Comparison of ENCODE assay signal across 1 cellular context in the genomic region with DNA sequence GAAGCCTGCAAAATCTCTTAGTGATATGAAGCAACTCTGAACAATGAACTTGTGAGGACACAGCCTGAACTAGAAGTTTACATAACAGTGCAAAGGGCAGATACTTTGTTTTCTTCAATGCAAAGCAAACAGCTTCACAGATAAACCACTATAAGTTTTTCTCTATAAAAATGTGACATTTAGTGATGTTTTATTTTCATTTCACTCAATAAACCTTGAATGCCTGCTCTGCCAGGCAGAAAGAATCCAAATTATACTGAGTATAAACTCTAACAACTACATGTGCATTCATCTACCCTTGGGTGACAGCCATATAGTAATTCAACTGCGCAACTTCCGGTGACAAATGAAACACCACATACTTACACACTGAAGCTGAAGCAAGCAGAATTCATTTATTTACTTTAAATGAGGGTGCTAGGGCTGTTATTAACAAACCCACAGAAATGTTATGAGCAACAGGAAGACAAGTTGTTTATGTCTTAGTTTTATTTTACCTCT.
TF ChIP-seq lines count a peak whose summit lies in the region.

No MANE protein-coding gene starts in this region.

TF ChIP-seq in HepG2, 621 proteins besides CTCF, POLR2A, EP300 and RAD21 (continued from another document and continues in another):
- TF ChIP-seq, protein P1, sequence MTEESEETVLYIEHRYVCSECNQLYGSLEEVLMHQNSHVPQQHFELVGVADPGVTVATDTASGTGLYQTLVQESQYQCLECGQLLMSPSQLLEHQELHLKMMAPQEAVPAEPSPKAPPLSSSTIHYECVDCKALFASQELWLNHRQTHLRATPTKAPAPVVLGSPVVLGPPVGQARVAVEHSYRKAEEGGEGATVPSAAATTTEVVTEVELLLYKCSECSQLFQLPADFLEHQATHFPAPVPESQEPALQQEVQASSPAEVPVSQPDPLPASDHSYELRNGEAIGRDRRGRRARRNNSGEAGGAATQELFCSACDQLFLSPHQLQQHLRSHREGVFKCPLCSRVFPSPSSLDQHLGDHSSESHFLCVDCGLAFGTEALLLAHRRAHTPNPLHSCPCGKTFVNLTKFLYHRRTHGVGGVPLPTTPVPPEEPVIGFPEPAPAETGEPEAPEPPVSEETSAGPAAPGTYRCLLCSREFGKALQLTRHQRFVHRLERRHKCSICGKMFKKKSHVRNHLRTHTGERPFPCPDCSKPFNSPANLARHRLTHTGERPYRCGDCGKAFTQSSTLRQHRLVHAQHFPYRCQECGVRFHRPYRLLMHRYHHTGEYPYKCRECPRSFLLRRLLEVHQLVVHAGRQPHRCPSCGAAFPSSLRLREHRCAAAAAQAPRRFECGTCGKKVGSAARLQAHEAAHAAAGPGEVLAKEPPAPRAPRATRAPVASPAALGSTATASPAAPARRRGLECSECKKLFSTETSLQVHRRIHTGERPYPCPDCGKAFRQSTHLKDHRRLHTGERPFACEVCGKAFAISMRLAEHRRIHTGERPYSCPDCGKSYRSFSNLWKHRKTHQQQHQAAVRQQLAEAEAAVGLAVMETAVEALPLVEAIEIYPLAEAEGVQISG (CRISPR knock-in tag; IDR thresholded peaks at IDR 0.05) = no peak
- TF ChIP-seq YEATS2 (CRISPR knock-in tag; IDR thresholded peaks at IDR 0.05; ENCODE audit: borderline replicate concordance) (peak; percentile 14; the same call in 1 of the 2 replicates), KAT8 (CRISPR knock-in tag; IDR thresholded peaks at IDR 0.05) (peak; percentile 60; the same call in 1 of the 2 replicates), KDM6A (CRISPR knock-in tag; IDR thresholded peaks at IDR 0.05; ENCODE audit: low read depth) (peak; percentile 52; the same call in 1 of the 2 replicates), HDAC2 (CRISPR knock-in tag; IDR thresholded peaks at IDR 0.05) (peak; percentile 76; the same call in 1 of the 2 replicates), DNMT1 (CRISPR knock-in tag; IDR thresholded peaks at IDR 0.05) (no peak), SMAD3 (CRISPR knock-in tag; IDR thresholded peaks at IDR 0.05) (peak; percentile 60), SPEN (CRISPR knock-in tag; IDR thresholded peaks at IDR 0.05; ENCODE audit: low read depth) (no peak), CHD4 (IDR thresholded peaks at IDR 0.05; ENCODE audit: borderline replicate concordance, low read length) (peak; percentile 58; the same call in 1 of the 2 replicates), ARNTL (CRISPR knock-in tag; IDR thresholded peaks at IDR 0.05) (0 out of 2 replicates have a peak, but pooled peaks have one; percentile 14), POLR2G (IDR thresholded peaks at IDR 0.05; ENCODE audit: low read depth, low read length) (0 out of 2 replicates have a peak, but pooled peaks have one; percentile 28), ZNF83 (CRISPR knock-in tag; IDR thresholded peaks at IDR 0.05; ENCODE audit: borderline replicate concordance) (no peak), MED8 (CRISPR knock-in tag; IDR thresholded peaks at IDR 0.05; ENCODE audit: insufficient replicate concordance) (no peak), NCOR1 (IDR thresholded peaks at IDR 0.05; ENCODE audit: borderline replicate concordance, low read length) (peak; percentile 98)
- TF ChIP-seq, protein P2, sequence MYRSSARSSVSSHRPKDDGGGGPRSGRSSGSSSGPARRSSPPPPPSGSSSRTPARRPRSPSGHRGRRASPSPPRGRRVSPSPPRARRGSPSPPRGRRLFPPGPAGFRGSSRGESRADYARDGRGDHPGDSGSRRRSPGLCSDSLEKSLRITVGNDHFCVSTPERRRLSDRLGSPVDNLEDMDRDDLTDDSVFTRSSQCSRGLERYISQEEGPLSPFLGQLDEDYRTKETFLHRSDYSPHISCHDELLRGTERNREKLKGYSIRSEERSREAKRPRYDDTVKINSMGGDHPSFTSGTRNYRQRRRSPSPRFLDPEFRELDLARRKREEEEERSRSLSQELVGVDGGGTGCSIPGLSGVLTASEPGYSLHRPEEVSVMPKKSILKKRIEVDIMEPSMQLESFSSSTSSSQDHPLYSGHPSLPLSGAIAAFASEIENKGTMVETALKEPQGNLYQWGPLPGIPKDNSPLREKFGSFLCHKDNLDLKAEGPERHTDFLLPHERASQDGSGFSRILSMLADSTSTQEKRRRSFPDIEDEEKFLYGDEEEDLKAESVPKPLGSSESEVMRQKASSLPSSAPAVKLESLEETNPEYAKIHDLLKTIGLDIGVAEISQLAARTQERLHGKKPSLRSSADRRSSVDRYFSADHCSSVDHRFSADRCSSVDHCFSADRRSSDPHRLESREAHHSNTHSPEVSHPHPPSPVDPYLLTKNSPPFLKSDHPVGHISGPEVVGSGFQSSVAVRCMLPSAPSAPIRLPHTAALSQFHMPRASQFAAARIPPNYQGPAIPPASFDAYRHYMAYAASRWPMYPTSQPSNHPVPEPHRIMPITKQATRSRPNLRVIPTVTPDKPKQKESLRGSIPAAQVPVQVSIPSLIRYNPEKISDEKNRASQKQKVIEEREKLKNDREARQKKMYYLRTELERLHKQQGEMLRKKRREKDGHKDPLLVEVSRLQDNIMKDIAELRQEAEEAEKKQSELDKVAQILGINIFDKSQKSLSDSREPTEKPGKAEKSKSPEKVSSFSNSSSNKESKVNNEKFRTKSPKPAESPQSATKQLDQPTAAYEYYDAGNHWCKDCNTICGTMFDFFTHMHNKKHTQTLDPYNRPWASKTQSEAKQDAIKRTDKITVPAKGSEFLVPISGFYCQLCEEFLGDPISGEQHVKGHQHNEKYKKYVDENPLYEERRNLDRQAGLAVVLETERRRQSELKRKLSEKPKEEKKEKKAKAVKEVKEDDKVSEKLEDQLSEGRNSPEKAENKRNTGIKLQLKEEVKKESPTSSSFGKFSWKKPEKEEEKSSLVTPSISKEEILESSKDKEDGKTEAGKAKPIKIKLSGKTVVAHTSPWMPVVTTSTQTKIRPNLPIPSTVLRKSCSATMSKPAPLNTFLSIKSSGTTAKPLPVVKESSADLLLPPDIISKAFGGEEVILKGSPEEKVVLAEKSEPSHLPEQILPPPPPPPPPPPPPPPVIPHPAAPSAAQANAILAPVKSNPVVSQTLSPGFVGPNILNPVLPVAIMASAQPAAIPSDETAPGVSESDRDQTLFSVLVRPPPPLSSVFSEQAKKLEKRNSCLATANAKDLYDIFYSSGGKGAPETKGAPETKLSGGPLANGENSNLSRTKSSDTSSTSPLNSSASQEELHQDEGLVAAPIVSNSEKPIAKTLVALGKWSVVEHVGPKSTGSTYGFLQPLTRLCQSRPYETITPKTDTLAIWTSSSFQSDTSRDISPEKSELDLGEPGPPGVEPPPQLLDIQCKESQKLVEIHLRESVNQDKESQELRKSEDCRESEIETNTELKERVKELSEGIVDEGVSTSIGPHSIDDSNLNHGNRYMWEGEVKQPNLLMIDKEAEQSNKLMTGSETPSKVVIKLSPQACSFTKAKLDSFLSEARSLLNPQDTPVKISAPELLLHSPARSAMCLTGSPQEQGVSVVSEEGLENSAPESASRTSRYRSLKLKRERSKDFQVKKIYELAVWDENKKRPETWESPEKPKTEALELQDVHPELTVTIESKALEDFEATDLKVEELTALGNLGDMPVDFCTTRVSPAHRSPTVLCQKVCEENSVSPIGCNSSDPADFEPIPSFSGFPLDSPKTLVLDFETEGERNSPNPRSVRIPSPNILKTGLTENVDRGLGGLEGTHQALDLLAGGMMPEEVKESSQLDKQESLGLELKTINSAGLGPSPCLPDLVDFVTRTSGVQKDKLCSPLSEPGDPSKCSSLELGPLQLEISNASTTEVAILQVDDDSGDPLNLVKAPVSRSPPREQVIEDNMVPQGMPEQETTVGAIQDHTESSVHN (CRISPR knock-in tag; IDR thresholded peaks at IDR 0.05) = no peak
- TF ChIP-seq, protein P3, sequence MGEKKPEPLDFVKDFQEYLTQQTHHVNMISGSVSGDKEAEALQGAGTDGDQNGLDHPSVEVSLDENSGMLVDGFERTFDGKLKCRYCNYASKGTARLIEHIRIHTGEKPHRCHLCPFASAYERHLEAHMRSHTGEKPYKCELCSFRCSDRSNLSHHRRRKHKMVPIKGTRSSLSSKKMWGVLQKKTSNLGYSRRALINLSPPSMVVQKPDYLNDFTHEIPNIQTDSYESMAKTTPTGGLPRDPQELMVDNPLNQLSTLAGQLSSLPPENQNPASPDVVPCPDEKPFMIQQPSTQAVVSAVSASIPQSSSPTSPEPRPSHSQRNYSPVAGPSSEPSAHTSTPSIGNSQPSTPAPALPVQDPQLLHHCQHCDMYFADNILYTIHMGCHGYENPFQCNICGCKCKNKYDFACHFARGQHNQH (CRISPR knock-in tag; IDR thresholded peaks at IDR 0.05) = 0 out of 2 replicates have a peak, but pooled peaks have one; percentile 21
- TF ChIP-seq, protein P4, sequence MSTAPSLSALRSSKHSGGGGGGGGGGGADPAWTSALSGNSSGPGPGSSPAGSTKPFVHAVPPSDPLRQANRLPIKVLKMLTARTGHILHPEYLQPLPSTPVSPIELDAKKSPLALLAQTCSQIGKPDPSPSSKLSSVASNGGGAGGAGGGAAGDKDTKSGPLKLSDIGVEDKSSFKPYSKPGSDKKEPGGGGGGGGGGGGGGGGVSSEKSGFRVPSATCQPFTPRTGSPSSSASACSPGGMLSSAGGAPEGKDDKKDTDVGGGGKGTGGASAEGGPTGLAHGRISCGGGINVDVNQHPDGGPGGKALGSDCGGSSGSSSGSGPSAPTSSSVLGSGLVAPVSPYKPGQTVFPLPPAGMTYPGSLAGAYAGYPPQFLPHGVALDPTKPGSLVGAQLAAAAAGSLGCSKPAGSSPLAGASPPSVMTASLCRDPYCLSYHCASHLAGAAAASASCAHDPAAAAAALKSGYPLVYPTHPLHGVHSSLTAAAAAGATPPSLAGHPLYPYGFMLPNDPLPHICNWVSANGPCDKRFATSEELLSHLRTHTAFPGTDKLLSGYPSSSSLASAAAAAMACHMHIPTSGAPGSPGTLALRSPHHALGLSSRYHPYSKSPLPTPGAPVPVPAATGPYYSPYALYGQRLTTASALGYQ (CRISPR knock-in tag; IDR thresholded peaks at IDR 0.05) = peak; percentile 39; the same call in 1 of the 2 replicates
- TF ChIP-seq, protein P5, sequence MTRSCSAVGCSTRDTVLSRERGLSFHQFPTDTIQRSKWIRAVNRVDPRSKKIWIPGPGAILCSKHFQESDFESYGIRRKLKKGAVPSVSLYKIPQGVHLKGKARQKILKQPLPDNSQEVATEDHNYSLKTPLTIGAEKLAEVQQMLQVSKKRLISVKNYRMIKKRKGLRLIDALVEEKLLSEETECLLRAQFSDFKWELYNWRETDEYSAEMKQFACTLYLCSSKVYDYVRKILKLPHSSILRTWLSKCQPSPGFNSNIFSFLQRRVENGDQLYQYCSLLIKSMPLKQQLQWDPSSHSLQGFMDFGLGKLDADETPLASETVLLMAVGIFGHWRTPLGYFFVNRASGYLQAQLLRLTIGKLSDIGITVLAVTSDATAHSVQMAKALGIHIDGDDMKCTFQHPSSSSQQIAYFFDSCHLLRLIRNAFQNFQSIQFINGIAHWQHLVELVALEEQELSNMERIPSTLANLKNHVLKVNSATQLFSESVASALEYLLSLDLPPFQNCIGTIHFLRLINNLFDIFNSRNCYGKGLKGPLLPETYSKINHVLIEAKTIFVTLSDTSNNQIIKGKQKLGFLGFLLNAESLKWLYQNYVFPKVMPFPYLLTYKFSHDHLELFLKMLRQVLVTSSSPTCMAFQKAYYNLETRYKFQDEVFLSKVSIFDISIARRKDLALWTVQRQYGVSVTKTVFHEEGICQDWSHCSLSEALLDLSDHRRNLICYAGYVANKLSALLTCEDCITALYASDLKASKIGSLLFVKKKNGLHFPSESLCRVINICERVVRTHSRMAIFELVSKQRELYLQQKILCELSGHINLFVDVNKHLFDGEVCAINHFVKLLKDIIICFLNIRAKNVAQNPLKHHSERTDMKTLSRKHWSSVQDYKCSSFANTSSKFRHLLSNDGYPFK (CRISPR knock-in tag; IDR thresholded peaks at IDR 0.05; ENCODE audit: borderline replicate concordance) = no peak
- TF ChIP-seq, protein P6, sequence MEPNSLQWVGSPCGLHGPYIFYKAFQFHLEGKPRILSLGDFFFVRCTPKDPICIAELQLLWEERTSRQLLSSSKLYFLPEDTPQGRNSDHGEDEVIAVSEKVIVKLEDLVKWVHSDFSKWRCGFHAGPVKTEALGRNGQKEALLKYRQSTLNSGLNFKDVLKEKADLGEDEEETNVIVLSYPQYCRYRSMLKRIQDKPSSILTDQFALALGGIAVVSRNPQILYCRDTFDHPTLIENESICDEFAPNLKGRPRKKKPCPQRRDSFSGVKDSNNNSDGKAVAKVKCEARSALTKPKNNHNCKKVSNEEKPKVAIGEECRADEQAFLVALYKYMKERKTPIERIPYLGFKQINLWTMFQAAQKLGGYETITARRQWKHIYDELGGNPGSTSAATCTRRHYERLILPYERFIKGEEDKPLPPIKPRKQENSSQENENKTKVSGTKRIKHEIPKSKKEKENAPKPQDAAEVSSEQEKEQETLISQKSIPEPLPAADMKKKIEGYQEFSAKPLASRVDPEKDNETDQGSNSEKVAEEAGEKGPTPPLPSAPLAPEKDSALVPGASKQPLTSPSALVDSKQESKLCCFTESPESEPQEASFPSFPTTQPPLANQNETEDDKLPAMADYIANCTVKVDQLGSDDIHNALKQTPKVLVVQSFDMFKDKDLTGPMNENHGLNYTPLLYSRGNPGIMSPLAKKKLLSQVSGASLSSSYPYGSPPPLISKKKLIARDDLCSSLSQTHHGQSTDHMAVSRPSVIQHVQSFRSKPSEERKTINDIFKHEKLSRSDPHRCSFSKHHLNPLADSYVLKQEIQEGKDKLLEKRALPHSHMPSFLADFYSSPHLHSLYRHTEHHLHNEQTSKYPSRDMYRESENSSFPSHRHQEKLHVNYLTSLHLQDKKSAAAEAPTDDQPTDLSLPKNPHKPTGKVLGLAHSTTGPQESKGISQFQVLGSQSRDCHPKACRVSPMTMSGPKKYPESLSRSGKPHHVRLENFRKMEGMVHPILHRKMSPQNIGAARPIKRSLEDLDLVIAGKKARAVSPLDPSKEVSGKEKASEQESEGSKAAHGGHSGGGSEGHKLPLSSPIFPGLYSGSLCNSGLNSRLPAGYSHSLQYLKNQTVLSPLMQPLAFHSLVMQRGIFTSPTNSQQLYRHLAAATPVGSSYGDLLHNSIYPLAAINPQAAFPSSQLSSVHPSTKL (CRISPR knock-in tag; IDR thresholded peaks at IDR 0.05) = peak; percentile 83
- TF ChIP-seq, protein P7, sequence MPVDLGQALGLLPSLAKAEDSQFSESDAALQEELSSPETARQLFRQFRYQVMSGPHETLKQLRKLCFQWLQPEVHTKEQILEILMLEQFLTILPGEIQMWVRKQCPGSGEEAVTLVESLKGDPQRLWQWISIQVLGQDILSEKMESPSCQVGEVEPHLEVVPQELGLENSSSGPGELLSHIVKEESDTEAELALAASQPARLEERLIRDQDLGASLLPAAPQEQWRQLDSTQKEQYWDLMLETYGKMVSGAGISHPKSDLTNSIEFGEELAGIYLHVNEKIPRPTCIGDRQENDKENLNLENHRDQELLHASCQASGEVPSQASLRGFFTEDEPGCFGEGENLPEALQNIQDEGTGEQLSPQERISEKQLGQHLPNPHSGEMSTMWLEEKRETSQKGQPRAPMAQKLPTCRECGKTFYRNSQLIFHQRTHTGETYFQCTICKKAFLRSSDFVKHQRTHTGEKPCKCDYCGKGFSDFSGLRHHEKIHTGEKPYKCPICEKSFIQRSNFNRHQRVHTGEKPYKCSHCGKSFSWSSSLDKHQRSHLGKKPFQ (CRISPR knock-in tag; IDR thresholded peaks at IDR 0.05; ENCODE audit: insufficient replicate concordance) = no peak
- TF ChIP-seq, protein P8, sequence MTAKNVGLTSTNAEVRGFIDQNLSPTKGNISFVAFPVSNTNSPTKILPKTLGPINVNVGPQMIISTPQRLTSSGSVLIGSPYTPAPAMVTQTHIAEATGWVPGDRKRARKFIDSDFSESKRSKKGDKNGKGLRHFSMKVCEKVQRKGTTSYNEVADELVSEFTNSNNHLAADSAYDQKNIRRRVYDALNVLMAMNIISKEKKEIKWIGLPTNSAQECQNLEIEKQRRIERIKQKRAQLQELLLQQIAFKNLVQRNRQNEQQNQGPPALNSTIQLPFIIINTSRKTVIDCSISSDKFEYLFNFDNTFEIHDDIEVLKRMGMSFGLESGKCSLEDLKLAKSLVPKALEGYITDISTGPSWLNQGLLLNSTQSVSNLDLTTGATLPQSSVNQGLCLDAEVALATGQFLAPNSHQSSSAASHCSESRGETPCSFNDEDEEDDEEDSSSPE (CRISPR knock-in tag; IDR thresholded peaks at IDR 0.05) = 0 out of 2 replicates have a peak, but pooled peaks have one; percentile 14
